In genomic region chr19:7670790-7671189, GRCh38 we compare ENCODE assay signal across 1 cellular context.
A peak's percentile ranks its signal among the peaks of the same experiment; 100 is the strongest.
TF ChIP-seq lines count a peak whose summit lies in the region.

No MANE protein-coding gene starts in this region.

TF ChIP-seq in H1, 55 proteins besides CTCF, POLR2A, EP300 and RAD21:
- TF ChIP-seq FOSL1 (IDR thresholded peaks at IDR 0.05; ENCODE audit: insufficient read depth, low read depth, low read length) (no peak), CREB1 (IDR thresholded peaks at IDR 0.05) (peak; percentile 72; the same call in 1 of the 2 replicates), KDM4A (IDR thresholded peaks at IDR 0.05; ENCODE audit: low read depth, low read length, severe bottlenecking) (peak; percentile 44)
TF ChIP-seq in H1: peak in this region for 2.
